Comparison of ENCODE assay signal across 7 cellular contexts in genomic region chr17:58335779-58336455, GRCh38. TPM values are rescaled to one million over a fixed set of nuclear protein-coding genes. Genes with fewer than 3 reads are reported as not detected.
A peak's percentile ranks its signal among the peaks of the same experiment; 100 is the strongest.
DNase-seq lines count a peak whose midpoint lies in the region; ATAC-seq and TF ChIP-seq lines count a peak whose summit lies in the region.

No MANE protein-coding gene starts in this region.

- peak overlapping the region; percentile 85 for H3K27ac Mint-ChIP-seq in neural progenitor cell

- intact Hi-C loops in adrenal gland (cut with DNase I) = no loop called here

- H2AFZ ChIP-seq in GM23248 (peak overlapping the region; percentile 40; the same call in 1 of the 2 replicates), neural progenitor cell (replicated peaks) (no peak overlapping the region)

- peaks cover 2% of the 10 kb centered on the region for H3K9me3 Mint-ChIP-seq in neural progenitor cell

- H3K9me3 ChIP-seq in GM23248 (ENCODE audit: low read depth) (no peaks in the 10 kb centered on the region), adrenal gland (replicated peaks in 1 of 3) (no peaks in the 10 kb centered on the region), neural progenitor cell (ENCODE audit: low read depth) (no peaks in the 10 kb centered on the region)

- H3K27ac ChIP-seq in GM23248 (no peak overlapping the region), adrenal gland (peak overlapping the region; percentile 52 to 96 (median 82)), neural progenitor cell (no peak overlapping the region)

- 64 to 72% methylated on average over 4 of the region's 4 CpGs for WGBS in GM23248 (ENCODE audit: low coverage in 1 of 2, low lambda C conversion rate in 2 of 2, missing lambda C conversion rate in 2 of 2), 2 experiments
- WGBS in adrenal gland, 4 donors = 61 to 85% (median 65%) methylated on average over 4 of the region's 4 CpGs

- H4K20me1 ChIP-seq in GM23248 (ENCODE audit: insufficient read depth) (no peaks in the 10 kb centered on the region), neural progenitor cell (ENCODE audit: low read depth) (no peaks in the 10 kb centered on the region)

- H3K36me3 Mint-ChIP-seq in neural progenitor cell = no peaks in the 10 kb centered on the region

- H3K4me3 ChIP-seq in GM23248 (no peak overlapping the region), adrenal gland (no peak overlapping the region), neural progenitor cell (no peak overlapping the region)

- H3K79me2 ChIP-seq in GM23248 (ENCODE audit: insufficient read depth) = no peaks in the 10 kb centered on the region
- H3K79me2 ChIP-seq in neural progenitor cell (ENCODE audit: low read depth) = no peaks in the 10 kb centered on the region

- in situ Hi-C loops in GM23248 (cut with MboI) = no loop called here

- H3K4me1 ChIP-seq in GM23248 (ENCODE audit: insufficient read depth) (peaks cover 41% of the 10 kb centered on the region), adrenal gland (replicated peaks in 1 of 2) (peaks cover 43 to 45% of the 10 kb centered on the region in 2 donors), neural progenitor cell (peaks cover 18% of the 10 kb centered on the region)

- no peak for DNase-seq in GM23248
- peak; percentile 83 for DNase-seq in SK-N-DZ (ENCODE audit: low spot score)
- DNase-seq in adrenal gland = peak in 3 of 7 donors; percentile 38 to 53 (median 46)
- no peak for DNase-seq in neural progenitor cell (ENCODE audit: low spot score)
- no peak for DNase-seq in A172 (ENCODE audit: low spot score)

- ATAC-seq in GM19023 (IDR thresholded peaks at IDR 0.05; ENCODE audit: unreplicated experiment) (no peak), HG03095 (IDR thresholded peaks at IDR 0.05; ENCODE audit: unreplicated experiment) (no peak)

- H3F3A ChIP-seq in GM23248 (ENCODE audit: insufficient read depth) (0 out of 2 replicates have a peak, but pooled peaks cover 5% of the 10 kb centered on the region), neural progenitor cell (ENCODE audit: low read depth) (no peaks in the 10 kb centered on the region)

- no peak for TF ChIP-seq CTCF in adrenal gland (IDR thresholded peaks at IDR 0.05)
- no peak for TF ChIP-seq CTCF in neural progenitor cell (IDR thresholded peaks at IDR 0.05)

- no peaks in the 10 kb centered on the region for H3K9me2 ChIP-seq in GM23248 (ENCODE audit: insufficient read depth)

- H3K9ac ChIP-seq in GM23248 (no peak overlapping the region), neural progenitor cell (no peak overlapping the region)

- H3K27me3 Mint-ChIP-seq in neural progenitor cell (ENCODE audit: insufficient read depth, low read depth) = peaks cover 6% of the 10 kb centered on the region

- no peaks in the 10 kb centered on the region for H3K27me3 ChIP-seq in GM23248 (replicated peaks; ENCODE audit: insufficient read depth)
- no peaks in the 10 kb centered on the region for H3K27me3 ChIP-seq in adrenal gland
- H3K27me3 ChIP-seq in neural progenitor cell = no peaks in the 10 kb centered on the region

- H3K4me3 Mint-ChIP-seq in neural progenitor cell = no peak overlapping the region

- H3K4me1 Mint-ChIP-seq in neural progenitor cell = peaks cover 33% of the 10 kb centered on the region

- H3K36me3 ChIP-seq in GM23248 (ENCODE audit: low read depth) = no peaks in the 10 kb centered on the region
- H3K36me3 ChIP-seq in adrenal gland (replicated peaks in 1 of 2) = no peaks in the 10 kb centered on the region
- H3K36me3 ChIP-seq in neural progenitor cell = no peaks in the 10 kb centered on the region

- H3K4me2 ChIP-seq in GM23248 (ENCODE audit: unreplicated experiment) (no peak overlapping the region), neural progenitor cell (no peak overlapping the region)

- no peak for TF ChIP-seq POLR2A in adrenal gland (IDR thresholded peaks at IDR 0.05)

RNA-seq across cellular contexts. Expression of gene TSPOAP1, which starts 7.3 kb away (rescaled TPM):
- total RNA-seq in GM23248 (2014; rRNA removed; shearing (Covaris generic)) = under 0.01 and 0.76 TPM in 2 replicates
- polyA plus RNA-seq in GM23248 (2016; fragmentation: Nextera tagmentation; extraction: Ambion mirVana) (0.63 and 1.0 TPM in 2 replicates), adrenal gland (100 to 1,000 TPM in 1 of 3 donors, 10 to 100 TPM in 1, 1 to 10 TPM in 1; 4.7 to 140 (median 96.6) TPM)
- 11.4 and 23.2 TPM in 2 replicates for polyA plus RNA-seq in SK-N-DZ (2014; cell fraction: cytosol; rRNA removed)
- 65.5 and 69.6 TPM in 2 replicates for polyA plus RNA-seq in SK-N-DZ (2014; cell fraction: nucleus; rRNA removed)
- total RNA-seq in adrenal gland (10 to 100 TPM in 7 of 8 donors, 1 to 10 TPM in 1; 7.1 to 57.8 (median 22.3) TPM), neural progenitor cell (ENCODE audit: low replicate concordance) (13.8 and 48.7 TPM in 2 replicates)
- not detected in 2 replicates for total RNA-seq in A172 (2014; rRNA removed; shearing (Covaris generic))

RNA-seq across cellular contexts. Expression of gene SUPT4H1, which starts 16.1 kb away (rescaled TPM):
- total RNA-seq in GM23248 (2014; rRNA removed; shearing (Covaris generic)) = 48.7 and 57.1 TPM in 2 replicates
- 88.7 and 92.1 TPM in 2 replicates for polyA plus RNA-seq in GM23248 (2016; fragmentation: Nextera tagmentation; extraction: Ambion mirVana)
- polyA plus RNA-seq in SK-N-DZ (2014; cell fraction: cytosol; rRNA removed) = 215 and 376 TPM in 2 replicates
- 80.2 and 156 TPM in 2 replicates for polyA plus RNA-seq in SK-N-DZ (2014; cell fraction: nucleus; rRNA removed)
- total RNA-seq in adrenal gland = 100 to 1,000 TPM in 2 of 8 donors, 10 to 100 TPM in 6; 65.5 to 118 (median 90.3) TPM
- 100 to 1,000 TPM in 1 of 3 donors, 10 to 100 TPM in 2; 58.6 to 178 (median 60.8) TPM for polyA plus RNA-seq in adrenal gland
- total RNA-seq in neural progenitor cell (ENCODE audit: low replicate concordance) = 60.2 and 103 TPM in 2 replicates
- 76.1 and 161 TPM in 2 replicates for total RNA-seq in A172 (2014; rRNA removed; shearing (Covaris generic))

RNA-seq across cellular contexts. Expression of gene MPO, which starts 55.2 kb away (rescaled TPM):
- total RNA-seq in GM23248 (2014; rRNA removed; shearing (Covaris generic)) = 0.38 TPM in 1 of 2 replicates, not detected in the other
- not detected in 2 replicates for polyA plus RNA-seq in GM23248 (2016; fragmentation: Nextera tagmentation; extraction: Ambion mirVana)
- 0.38 and 0.44 TPM in 2 replicates for polyA plus RNA-seq in SK-N-DZ (2014; cell fraction: cytosol; rRNA removed)
- polyA plus RNA-seq in SK-N-DZ (2014; cell fraction: nucleus; rRNA removed) = 0.33 and 0.51 TPM in 2 replicates
- under 1 TPM in 6 of 8 donors, not detected in 2; 0.19 to 0.79 (median 0.38) TPM for total RNA-seq in adrenal gland
- polyA plus RNA-seq in adrenal gland = under 1 TPM in 2 of 3 donors, not detected in 1; 0.13 to 0.24 TPM
- not detected in 2 replicates for total RNA-seq in neural progenitor cell (ENCODE audit: low replicate concordance)
- not detected in 2 replicates for total RNA-seq in A172 (2014; rRNA removed; shearing (Covaris generic))

Comparison
In these comparisons a context has a peak if more than half of its experiments do, and no peak if none do; other contexts are left out.
1. H3K27ac ChIP-seq: peak in adrenal gland (5 of 5); none in GM23248 (single experiment) and neural progenitor cell (single experiment).